Comparison of ENCODE assay signal across 21 cellular contexts in genomic region chr1:167620002-167620401, GRCh38. TPM values are rescaled to one million over a fixed set of nuclear protein-coding genes. Genes with fewer than 3 reads are reported as not detected.
DNase-seq lines count a peak whose midpoint lies in the region; ATAC-seq, FAIRE-seq and TF ChIP-seq lines count a peak whose summit lies in the region.
"Had no signal": no experiment of that assay in that cellular context is flagged by ENCODE, and none has a peak within 500 bp of the region (broad histone marks: within the 10 kb centered on the region; RNA-seq: fewer than 3 reads in every experiment).

No MANE protein-coding gene starts in this region.

- no peak overlapping the region for H3K4ac ChIP-seq in H1 (replicated peaks; ENCODE audit: insufficient read length, low read depth, low read length)

- H4K8ac ChIP-seq in H1 (ENCODE audit: extremely low read depth, insufficient read depth, low read length), result no peak overlapping the region

- ATAC-seq in GM18858 (IDR thresholded peaks at IDR 0.05; ENCODE audit: unreplicated experiment) (no peak), body of pancreas (no peak), GM19324 (IDR thresholded peaks at IDR 0.05; ENCODE audit: low FRiP score, unreplicated experiment) (no peak)
- ATAC-seq: heart right ventricle; lower lobe of right lung; natural killer cell treated with Interleukin-12 subunit alpha and Interleukin-12 subunit beta and Interleukin-15 and Interleukin-18, amount 100 ng/mL, for 72 hours had no signal

- H4K5ac ChIP-seq in H1 (ENCODE audit: insufficient read length, low read depth, low read length), result no peak overlapping the region

- POLR2A ChIA-PET in CD4-positive, alpha-beta memory T cell (lab: Charles Lee; ENCODE audit: partially characterized antibody), result interaction anchor here (4.5 to 7.7 kb wide), 2 partner anchors 10 to 17 kb away, joined by 41 to 178 read pairs; partner anchors contain the start of gene RCSD1
- POLR2A ChIA-PET in H1 (lab: Charles Lee; ENCODE audit: partially characterized antibody), result interaction anchor here (1.2 to 3.1 kb wide), 2 partner anchors 10 to 17 kb away, joined by 3 to 7 read pairs; partner anchors contain the start of gene RCSD1

- no peak overlapping the region for H3K56ac ChIP-seq in H1 (replicated peaks; ENCODE audit: insufficient read length, low read depth, low read length)

- H3K4me3 Mint-ChIP-seq in CD4-positive, alpha-beta memory T cell, result peak overlapping the region in 5 of 8 donors; percentile 19 to 51 (median 47)
- H3K4me3 Mint-ChIP-seq: natural killer cell treated with Interleukin-12 subunit alpha and Interleukin-12 subunit beta and Interleukin-15 and Interleukin-18, amount 100 ng/mL, for 72 hours had no signal

- intact Hi-C loops in CD4-positive, alpha-beta memory T cell (cut with micrococcal nuclease), result no loop called here
- intact Hi-C loops in body of pancreas (cut with DNase I), result no loop called here

- H3K36me3 ChIP-seq in BLaER1 treated with 17β-estradiol and CSF1 and Interleukin-3, amounts not matched to agents 10 nM and 100 nM, result peaks cover 0 to 7% (median 0%) of the 10 kb centered on the region in 11 experiments; a peak in 6 of 22 replicates
- H3K36me3 ChIP-seq in CD4-positive, alpha-beta memory T cell (ENCODE audit: insufficient read depth, low read length), result no peaks in the 10 kb centered on the region
- no peaks in the 10 kb centered on the region for H3K36me3 ChIP-seq in Peyer's patch
- H3K36me3 ChIP-seq in H1 (ENCODE audit: control insufficient read depth in 2 of 4, insufficient read depth in 4 of 4, low read length in 3 of 4), result no peaks in the 10 kb centered on the region
- no peaks in the 10 kb centered on the region for H3K36me3 ChIP-seq in body of pancreas (replicated peaks in 1 of 2; ENCODE audit: insufficient read depth in 1 of 2, low read depth in 2 of 2)
- H3K36me3 ChIP-seq: adrenal gland, heart right ventricle, lower lobe of right lung, thoracic aorta had no signal

- no peaks in the 10 kb centered on the region for H3K36me3 Mint-ChIP-seq in CD4-positive, alpha-beta memory T cell

- H3K27me3 ChIP-seq in BLaER1 treated with 17β-estradiol and CSF1 and Interleukin-3, amounts not matched to agents 10 nM and 100 nM, result no peaks in the 10 kb centered on the region
- no peaks in the 10 kb centered on the region for H3K27me3 ChIP-seq in CD4-positive, alpha-beta memory T cell (ENCODE audit: insufficient read depth, low read length)
- H3K27me3 ChIP-seq in Peyer's patch (no peaks in the 10 kb centered on the region), H1 (replicated peaks in 1 of 4; ENCODE audit: control insufficient read depth in 3 of 4, extremely low read depth in 1 of 4, insufficient read depth in 3 of 4, low read length in 3 of 4) (no peaks in the 10 kb centered on the region), body of pancreas (no peaks in the 10 kb centered on the region)
- H3K27me3 ChIP-seq: adrenal gland, heart right ventricle had no signal

- H3K4me3 ChIP-seq in BLaER1 treated with 17β-estradiol and CSF1 and Interleukin-3, amounts not matched to agents 10 nM and 100 nM, result no peak overlapping the region
- no peak overlapping the region for H3K4me3 ChIP-seq in CD4-positive, alpha-beta memory T cell (ENCODE audit: low read length in 2 of 2)
- H3K4me3 ChIP-seq in Peyer's patch (no peak overlapping the region), H1 (ENCODE audit: extremely low read depth in 1 of 4, insufficient read depth in 2 of 4, low read depth in 3 of 4, low read length in 4 of 4) (no peak overlapping the region), body of pancreas (no peak overlapping the region)
- H3K4me3 ChIP-seq: adrenal gland, heart right ventricle, lower lobe of right lung, thoracic aorta had no signal

- H3K9ac ChIP-seq in BLaER1 treated with 17β-estradiol and CSF1 and Interleukin-3, amounts not matched to agents 10 nM and 100 nM, result peak overlapping the region; percentile 4 to 96 (median 87); a peak in 18 of 22 replicates
- no peak overlapping the region for H3K9ac ChIP-seq in H1 (replicated peaks in 1 of 4; ENCODE audit: extremely low read depth in 1 of 4, low read depth in 3 of 4, low read length in 3 of 4)

- H2BK12ac ChIP-seq in H1 (ENCODE audit: low read depth, low read length), result no peak overlapping the region

- no peak for FAIRE-seq in H1 (lab: Jason Lieb, UNC)

- H2BK120ac ChIP-seq in H1 (replicated peaks; ENCODE audit: low read depth, low read length), result no peak overlapping the region

- H3K79me1 ChIP-seq in H1 (ENCODE audit: low read depth, low read length), result no peaks in the 10 kb centered on the region

- H2BK20ac ChIP-seq in H1 (ENCODE audit: low read length), result no peak overlapping the region

- H2AFZ ChIP-seq in H1 (ENCODE audit: low read length), result peak overlapping the region; percentile 29; the same call in 1 of the 2 replicates

- CTCF ChIA-PET in CD4-positive, alpha-beta memory T cell (lab: Charles Lee; ENCODE audit: partially characterized antibody), result interaction anchor here (1.2 to 7.6 kb wide), 3 partner anchors 16 to 68 kb away, joined by 3 to 64 read pairs (median 54); no protein-coding TSS in a partner anchor
- CTCF ChIA-PET in H1 (lab: Charles Lee; ENCODE audit: partially characterized antibody), result interaction anchor here (1.0 to 1.5 kb wide), 3 partner anchors 20 to 68 kb away, joined by 3 to 4 read pairs (median 4); no protein-coding TSS in a partner anchor

- TF ChIP-seq POLR2A in Peyer's patch (IDR thresholded peaks at IDR 0.05), result no peak
- TF ChIP-seq POLR2A in H1 (IDR thresholded peaks at IDR 0.05; ENCODE audit: control extremely low read depth in 1 of 2, low read depth in 2 of 2, low read length in 2 of 2), result no peak
- TF ChIP-seq POLR2A in body of pancreas (IDR thresholded peaks at IDR 0.05), result no peak

- peaks cover 7 to 11% (median 8%) of the 10 kb centered on the region in 11 experiments for H3K9me3 ChIP-seq in BLaER1 treated with 17β-estradiol and CSF1 and Interleukin-3, amounts not matched to agents 10 nM and 100 nM (replicated peaks in 1 of 11)
- H3K9me3 ChIP-seq in CD4-positive, alpha-beta memory T cell (ENCODE audit: control insufficient read depth in 1 of 2, low read length in 2 of 2), result no peaks in the 10 kb centered on the region
- no peaks in the 10 kb centered on the region for H3K9me3 ChIP-seq in Peyer's patch
- no peaks in the 10 kb centered on the region for H3K9me3 ChIP-seq in H1 (ENCODE audit: insufficient read depth in 2 of 2, low read depth in 1 of 2, low read length in 1 of 2)
- H3K9me3 ChIP-seq in body of pancreas, result peaks cover 0 to 3% (median 0%) of the 10 kb centered on the region in 3 donors
- H3K9me3 ChIP-seq: adrenal gland, thoracic aorta had no signal

- peak overlapping the region; percentile 61 to 90 (median 78) for H3K4me2 ChIP-seq in BLaER1 treated with 17β-estradiol and CSF1 and Interleukin-3, amounts not matched to agents 10 nM and 100 nM
- H3K4me2 ChIP-seq in H1 (ENCODE audit: insufficient read depth in 1 of 2, low read depth in 2 of 2, low read length in 2 of 2), result no peak overlapping the region

- DNase-seq in CD4-positive, alpha-beta memory T cell, result no peak
- DNase-seq in Peyer's patch (peak in 1 of 3 donors; percentile 44), H1 (ENCODE audit: low read depth in 1 of 2, low spot score in 2 of 2) (no peak), body of pancreas (no peak)
- DNase-seq: activated CD4-positive, CD25-positive, alpha-beta regulatory T cell; adrenal gland; central memory CD4-positive, alpha-beta T cell; DMS153; effector CD4-positive, alpha-beta T cell; HCEC 1CT; heart right ventricle; lower lobe of right lung; NCI-H146; NK-92 treated with Interleukin-12 subunit alpha and Interleukin-12 subunit beta, amount 100 ng/mL, for 24 hours; stimulated activated CD4-positive, alpha-beta T cell treated with anti-CD3 and anti-CD28 coated beads, Interleukin-4, amount 100 ng/mL, for 24 hours had no signal

- H3K23me2 ChIP-seq in H1 (ENCODE audit: low read depth, low read length), result no peaks in the 10 kb centered on the region; the same call in 1 of the 2 replicates

- H3K4me1 ChIP-seq in BLaER1 treated with 17β-estradiol and CSF1 and Interleukin-3, amounts not matched to agents 10 nM and 100 nM, result peaks cover 90 to 96% (median 93%) of the 10 kb centered on the region in 10 experiments
- H3K4me1 ChIP-seq in CD4-positive, alpha-beta memory T cell (ENCODE audit: insufficient read depth, low read length), result peaks cover 63% of the 10 kb centered on the region
- peaks cover 0 to 19% (median 18%) of the 10 kb centered on the region in 4 donors for H3K4me1 ChIP-seq in Peyer's patch
- peaks cover 0 to 9% (median 5%) of the 10 kb centered on the region in 4 experiments; a peak in 5 of 7 replicates for H3K4me1 ChIP-seq in H1 (replicated peaks in 1 of 4; ENCODE audit: control insufficient read depth in 3 of 4, insufficient read depth in 4 of 4, low read length in 3 of 4)
- no peaks in the 10 kb centered on the region for H3K4me1 ChIP-seq in body of pancreas

- no peaks in the 10 kb centered on the region for H4K20me1 ChIP-seq in BLaER1 treated with 17β-estradiol and CSF1 and Interleukin-3, amounts not matched to agents 10 nM and 100 nM
- H4K20me1 ChIP-seq in H1 (replicated peaks in 1 of 2; ENCODE audit: control insufficient read depth in 1 of 2, insufficient read depth in 2 of 2, low read length in 2 of 2), result no peaks in the 10 kb centered on the region

- no peak overlapping the region for H3K23ac ChIP-seq in H1 (ENCODE audit: insufficient read length)

- H3K79me2 ChIP-seq in H1 (ENCODE audit: control insufficient read depth in 1 of 2, insufficient read depth in 2 of 2, low read length in 2 of 2), result no peaks in the 10 kb centered on the region

- no peak overlapping the region for H2BK15ac ChIP-seq in H1 (ENCODE audit: low read length)

- H4K91ac ChIP-seq in H1 (replicated peaks; ENCODE audit: insufficient read length, low read length), result no peak overlapping the region

- H2BK5ac ChIP-seq in H1 (ENCODE audit: low read depth, low read length), result no peak overlapping the region

- H3K27ac ChIP-seq in BLaER1 treated with 17β-estradiol and CSF1 and Interleukin-3, amounts not matched to agents 10 nM and 100 nM, result peak overlapping the region in 10 of 11 experiments; percentile 84 to 100 (median 98); a peak in 21 of 22 replicates
- no peak overlapping the region for H3K27ac ChIP-seq in CD4-positive, alpha-beta memory T cell (ENCODE audit: low read depth, low read length)
- H3K27ac ChIP-seq in Peyer's patch (peak overlapping the region in 3 of 4 donors; percentile 39 to 80 (median 78)), H1 (ENCODE audit: low read depth, low read length) (no peak overlapping the region), body of pancreas (no peak overlapping the region)
- H3K27ac ChIP-seq: adrenal gland, heart right ventricle, lower lobe of right lung, thoracic aorta had no signal

- TF ChIP-seq RAD21 in H1 (IDR thresholded peaks at IDR 0.05 in 1 of 2, conservative IDR thresholded peaks at IDR 0.05 in 1 of 2; ENCODE audit: low read depth in 2 of 2, low read length in 2 of 2), result no peak

- no peaks in the 10 kb centered on the region for H3K27me3 Mint-ChIP-seq in CD4-positive, alpha-beta memory T cell
- H3K27me3 Mint-ChIP-seq: natural killer cell treated with Interleukin-12 subunit alpha and Interleukin-12 subunit beta and Interleukin-15 and Interleukin-18, amount 100 ng/mL, for 72 hours had no signal

- H3K14ac ChIP-seq in H1 (ENCODE audit: insufficient read length), result no peak overlapping the region

- peaks cover 51 to 80% (median 69%) of the 10 kb centered on the region in 4 donors for H3K4me1 Mint-ChIP-seq in CD4-positive, alpha-beta memory T cell

- WGBS in H1 (ENCODE audit: extremely low coverage in 1 of 2, insufficient coverage in 1 of 2, insufficient read length in 1 of 2, insufficient replicate concordance in 2 of 2, low coverage in 1 of 2, low lambda C conversion rate in 2 of 2, missing lambda C conversion rate in 1 of 2), 2 experiments, result 77% methylated on average over 5 of the region's 5 CpGs; no CpG with 5 or more reads in 1 of the 2 experiments
- 49 to 56% methylated on average over 5 of the region's 5 CpGs for WGBS in body of pancreas, 2 donors

- H2AK5ac ChIP-seq in H1 (ENCODE audit: low read depth, low read length), result no peak overlapping the region

- TF ChIP-seq CTCF in Peyer's patch (IDR thresholded peaks at IDR 0.05) (no peak), H1 (IDR thresholded peaks at IDR 0.05; ENCODE audit: control extremely low read depth in 1 of 3, insufficient read depth in 1 of 3, low read depth in 1 of 3, low read length in 3 of 3) (no peak), body of pancreas (IDR thresholded peaks at IDR 0.05) (no peak)

- peaks cover 0 to 5% (median under 1%) of the 10 kb centered on the region in 8 donors for H3K9me3 Mint-ChIP-seq in CD4-positive, alpha-beta memory T cell
- H3K9me3 Mint-ChIP-seq: natural killer cell treated with Interleukin-12 subunit alpha and Interleukin-12 subunit beta and Interleukin-15 and Interleukin-18, amount 100 ng/mL, for 72 hours had no signal

- H3K18ac ChIP-seq in H1 (ENCODE audit: extremely low read depth, low read length), result no peak overlapping the region

- H3K27ac Mint-ChIP-seq in CD4-positive, alpha-beta memory T cell, result peak overlapping the region; percentile 5 to 90 (median 69)

- TF ChIP-seq EP300 in H1 (IDR thresholded peaks at IDR 0.05; ENCODE audit: borderline replicate concordance in 1 of 2, low read depth in 2 of 2, low read length in 2 of 2), result no peak

RNA-seq across cellular contexts. Expression of gene RCSD1, which starts 10.0 kb away (rescaled TPM):
- 100 to 1,000 TPM; 124 to 129 TPM for total RNA-seq in CD4-positive, alpha-beta memory T cell
- polyA plus RNA-seq in CD4-positive, alpha-beta memory T cell, result 100 to 1,000 TPM; 163 to 173 TPM
- 10 to 100 TPM in 3 of 4 donors, 1 to 10 TPM in 1; 6.7 to 95.7 (median 11.5) TPM for total RNA-seq in Peyer's patch
- total RNA-seq in H1 (2021; fragmentation: NEBNext Ultra II Directional; extraction: Animal tissue kit (Norgen Biotek cat#: 25700)), result 0.69 and 0.98 TPM in 2 replicates
- 0.35 and 0.47 TPM in 2 replicates for polyA plus RNA-seq in H1 (2011; rRNA removed)
- 0.69 TPM for polyA plus RNA-seq in H1 (2011; cell fraction: cytosol; rRNA removed)
- polyA plus RNA-seq in H1 (2011; cell fraction: nucleus; rRNA removed), result 0.27 TPM
- 0.46 to 0.58 TPM (median 0.53 TPM) in 4 replicates for polyA plus RNA-seq in H1 (2012, experiment 1 of 2)
- polyA plus RNA-seq in H1 (2012, experiment 2 of 2), result 0.13 TPM
- 0.22 TPM for polyA plus RNA-seq in H1 (2013, experiment 1 of 2)
- polyA plus RNA-seq in H1 (2013, experiment 2 of 2), result 0.24 TPM
- 0.60 and 0.73 TPM in 2 replicates for polyA minus RNA-seq in H1 (2011; rRNA and poly(A)+ RNA removed)
- 0.37 TPM for polyA minus RNA-seq in H1 (2011; cell fraction: cytosol; rRNA and poly(A)+ RNA removed)
- polyA minus RNA-seq in H1 (2011; cell fraction: nucleus; rRNA and poly(A)+ RNA removed), result not detected
- 1 to 10 TPM; 4.7 to 5.6 TPM for total RNA-seq in body of pancreas
- polyA plus RNA-seq: BJ had no signal

Comparison
In these comparisons a context has a peak if more than half of its experiments do, and no peak if none do; other contexts are left out.
1. H3K27ac ChIP-seq: peak in BLaER1 treated with 17β-estradiol and CSF1 and Interleukin-3, amounts not matched to agents 10 nM and 100 nM (10 of 11) and Peyer's patch (3 of 4); none in CD4-positive, alpha-beta memory T cell (single experiment), H1 (single experiment) and body of pancreas (0 of 4).
2. H3K4me2 ChIP-seq: peak in BLaER1 treated with 17β-estradiol and CSF1 and Interleukin-3, amounts not matched to agents 10 nM and 100 nM (11 of 11); none in H1 (0 of 2).
3. H3K9ac ChIP-seq: peak in BLaER1 treated with 17β-estradiol and CSF1 and Interleukin-3, amounts not matched to agents 10 nM and 100 nM (11 of 11); none in H1 (0 of 4).